Comparison of ENCODE assay signal across 17 cellular contexts in the genomic region with DNA sequence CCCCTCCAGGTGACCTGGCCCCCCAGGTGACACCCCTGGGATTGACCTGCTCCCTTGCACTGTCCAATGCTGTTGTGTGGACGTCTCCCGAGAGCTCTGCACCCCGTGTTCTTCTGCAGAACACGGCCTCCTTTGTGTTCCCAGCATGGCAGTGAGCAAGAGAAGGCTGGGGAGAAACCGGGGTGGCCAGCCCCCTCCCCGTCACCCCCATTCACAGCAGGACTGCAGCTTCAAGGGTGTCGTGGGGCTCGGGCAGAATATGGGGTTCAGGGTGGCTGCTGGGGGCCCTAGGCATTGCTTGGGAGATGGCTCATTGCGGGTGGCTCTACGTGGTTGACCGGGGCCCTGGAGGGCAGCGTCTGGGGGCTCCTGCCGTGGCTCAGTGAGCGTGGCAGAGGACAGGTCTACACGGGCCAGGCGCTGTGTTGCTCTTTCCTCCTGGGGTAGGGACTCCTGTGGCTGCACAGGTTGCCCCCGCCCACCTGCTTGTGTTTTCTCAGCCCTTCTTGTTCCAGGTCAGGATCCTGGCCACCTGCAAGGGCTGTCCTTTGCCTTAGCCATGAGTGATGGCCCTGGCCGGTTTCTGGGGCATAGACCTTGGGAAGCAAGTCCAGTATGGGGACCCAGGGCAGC. TPM values are rescaled to one million over a fixed set of nuclear protein-coding genes. Genes with fewer than 3 reads are reported as not detected.
A peak's percentile ranks its signal among the peaks of the same experiment; 100 is the strongest.
DNase-seq lines count a peak whose midpoint lies in the region; ATAC-seq and TF ChIP-seq lines count a peak whose summit lies in the region.
"Had no signal": no experiment of that assay in that cellular context is flagged by ENCODE, and none has a peak within 500 bp of the region (broad histone marks: within the 10 kb centered on the region; RNA-seq: fewer than 3 reads in every experiment).

No MANE protein-coding gene starts in this region.

- no peak for ATAC-seq in CD8-positive, alpha-beta T cell
- ATAC-seq in body of pancreas = no peak
- no peak for ATAC-seq in HG03095 (IDR thresholded peaks at IDR 0.05; ENCODE audit: unreplicated experiment)
- ATAC-seq: activated T-helper 17 cell treated with anti-CD3 and anti-CD28 coated beads, Interleukin-2, amount 50 U/mL, for 72 hours; gastroesophageal sphincter; stimulated activated naive B cell treated with anti-CD40 and anti-IgM and Interleukin-4, amounts not matched to agents 10 μg/mL and 1 μg/mL and 100 μg/mL, for 72 hours had no signal

- no peak overlapping the region for H2BK15ac ChIP-seq in mesendoderm (replicated peaks; ENCODE audit: low read depth)

- intact Hi-C loops in CD8-positive, alpha-beta T cell (cut with DNase I, micrococcal nuclease) = no loop called here
- intact Hi-C loops in body of pancreas (cut with DNase I) = no loop called here

- H2BK120ac ChIP-seq in mesendoderm (ENCODE audit: low read depth, low read length) = no peak overlapping the region

- H3K18ac ChIP-seq in mesendoderm (ENCODE audit: low read length) = peak overlapping the region; percentile 43

- H3K27ac ChIP-seq in BLaER1 = peak overlapping the region; percentile 81
- H3K27ac ChIP-seq in CD8-positive, alpha-beta T cell (ENCODE audit: low read depth, low read length) = no peak overlapping the region
- peak overlapping the region in 3 of 4 donors; percentile 60 to 68 (median 66) for H3K27ac ChIP-seq in body of pancreas
- no peak overlapping the region for H3K27ac ChIP-seq in mesendoderm (ENCODE audit: low read depth, low read length)
- H3K27ac ChIP-seq: lower lobe of right lung had no signal

- peaks cover 4% of the 10 kb centered on the region for H3K9me3 Mint-ChIP-seq in CD8-positive, alpha-beta T cell
- H3K9me3 Mint-ChIP-seq: activated T-helper 17 cell treated with anti-CD3 and anti-CD28 coated beads, Interleukin-2, amount 50 U/mL, for 72 hours had no signal

- peak overlapping the region; percentile 66 for H3K9ac ChIP-seq in BLaER1
- no peak overlapping the region for H3K9ac ChIP-seq in mesendoderm (ENCODE audit: low read length)
- H3K9ac ChIP-seq: SK-N-SH had no signal

- H2AK5ac ChIP-seq in mesendoderm (ENCODE audit: low read length) = no peak overlapping the region

- DNase-seq in CD8-positive, alpha-beta T cell = no peak
- DNase-seq in body of pancreas (peak in 2 of 4 donors; percentile 43 to 59), mesendoderm (no peak), cerebellar nuclear complex (lab: John Stamatoyannopoulos, UW) (no peak), inferior parietal cortex (ENCODE audit: extremely low spot score) (no peak)
- DNase-seq: activated CD4-positive, alpha-beta memory T cell treated with anti-CD3 and anti-CD28 coated beads for 36 hours; activated CD4-positive, CD25-positive, alpha-beta regulatory T cell treated with anti-CD3 and anti-CD28 coated beads, Interleukin-2, amount 50 U/mL, for 72 hours; activated CD8-positive, alpha-beta memory T cell treated with anti-CD3 and anti-CD28 coated beads, Interleukin-2, amount 50 U/mL, for 48 hours; activated naive CD4-positive, alpha-beta T cell treated with anti-CD3 and anti-CD28 coated beads, Interleukin-2, amount 50 U/mL, for 16 hours; lower lobe of right lung; stimulated activated naive B cell treated with anti-CD40 and anti-IgM and Interleukin-4, amounts not matched to agents 10 μg/mL and 1 μg/mL and 100 μg/mL, for 72 hours had no signal

- H3K27me3 ChIP-seq in BLaER1 (no peaks in the 10 kb centered on the region), body of pancreas (no peaks in the 10 kb centered on the region), mesendoderm (ENCODE audit: insufficient read depth, low read length, poor library complexity) (no peaks in the 10 kb centered on the region)
- H3K27me3 ChIP-seq in CD8-positive, alpha-beta T cell (ENCODE audit: insufficient read depth, low read length) = no peaks in the 10 kb centered on the region
- H3K27me3 ChIP-seq: gastroesophageal sphincter had no signal

- H3K36me3 Mint-ChIP-seq in CD8-positive, alpha-beta T cell = peaks cover 39% of the 10 kb centered on the region

- H3K56ac ChIP-seq in mesendoderm (ENCODE audit: low read length) = peak overlapping the region; percentile 20

- H3K4me1 Mint-ChIP-seq in CD8-positive, alpha-beta T cell (ENCODE audit: low read depth) = peaks cover 68% of the 10 kb centered on the region

- peak overlapping the region; percentile 99 for H3K4me2 ChIP-seq in BLaER1
- no peak overlapping the region for H3K4me2 ChIP-seq in mesendoderm (ENCODE audit: low read length)
- H3K4me2 ChIP-seq: SK-N-SH had no signal

- H3K4me1 ChIP-seq in BLaER1 (peaks cover 94% of the 10 kb centered on the region), body of pancreas (peaks cover 82% of the 10 kb centered on the region), mesendoderm (ENCODE audit: control insufficient read depth, low read depth, low read length) (peaks cover 5% of the 10 kb centered on the region)
- peaks cover 66% of the 10 kb centered on the region for H3K4me1 ChIP-seq in CD8-positive, alpha-beta T cell (ENCODE audit: insufficient read depth, low read length)

- no peak for TF ChIP-seq CTCF in CD8-positive, alpha-beta T cell (IDR thresholded peaks at IDR 0.05)
- TF ChIP-seq CTCF in body of pancreas (IDR thresholded peaks at IDR 0.05) = no peak

- H4K8ac ChIP-seq in mesendoderm (ENCODE audit: low read depth, low read length) = no peak overlapping the region

- H3K4ac ChIP-seq in mesendoderm (ENCODE audit: low read depth, low read length) = no peak overlapping the region

- no peak overlapping the region for H4K5ac ChIP-seq in mesendoderm (ENCODE audit: low read length)

- H3K9me3 ChIP-seq in BLaER1 (peaks cover 14% of the 10 kb centered on the region), body of pancreas (no peaks in the 10 kb centered on the region)
- H3K9me3 ChIP-seq in CD8-positive, alpha-beta T cell (ENCODE audit: low read length) = no peaks in the 10 kb centered on the region
- H3K9me3 ChIP-seq: lower lobe of right lung, SK-N-SH had no signal

- H3K23ac ChIP-seq in mesendoderm (ENCODE audit: low read length) = no peak overlapping the region

- CTCF ChIA-PET in CD8-positive, alpha-beta T cell (lab: Charles Lee) = interaction anchor here (3.2 kb wide), 1 partner anchor 10 kb away, joined by 18 read pairs; no protein-coding TSS in a partner anchor

- H2BK5ac ChIP-seq in mesendoderm (ENCODE audit: low read length) = no peak overlapping the region

- no peak overlapping the region for H3K4me3 Mint-ChIP-seq in CD8-positive, alpha-beta T cell
- H3K4me3 Mint-ChIP-seq: activated CD4-positive, alpha-beta memory T cell treated with anti-CD3 and anti-CD28 coated beads for 36 hours; activated T-helper 17 cell treated with anti-CD3 and anti-CD28 coated beads, Interleukin-2, amount 50 U/mL, for 72 hours; T-helper 1 cell treated with Interleukin-12 subunit alpha and Interleukin-12 subunit beta and Interleukin-4 antibody, amounts not matched to agents 30 μg/mL and 1 μg/mL, for 36 hours had no signal

- H3K36me3 ChIP-seq in BLaER1 (peaks cover 64% of the 10 kb centered on the region), body of pancreas (replicated peaks in 1 of 2; ENCODE audit: insufficient read depth in 1 of 2, low read depth in 2 of 2) (no peaks in the 10 kb centered on the region), mesendoderm (ENCODE audit: control insufficient read depth, insufficient read depth, low read length) (no peaks in the 10 kb centered on the region)
- peaks cover 2% of the 10 kb centered on the region for H3K36me3 ChIP-seq in CD8-positive, alpha-beta T cell (ENCODE audit: insufficient read depth, low read length)
- H3K36me3 ChIP-seq: gastroesophageal sphincter had no signal

- H3K79me2 ChIP-seq in mesendoderm (ENCODE audit: control insufficient read depth, insufficient read depth, low read length) = peaks cover 79% of the 10 kb centered on the region

- peak overlapping the region; percentile 27 for H3K27ac Mint-ChIP-seq in CD8-positive, alpha-beta T cell
- H3K27ac Mint-ChIP-seq: activated CD4-positive, alpha-beta memory T cell treated with anti-CD3 and anti-CD28 coated beads for 36 hours; activated T-helper 17 cell treated with anti-CD3 and anti-CD28 coated beads, Interleukin-2, amount 50 U/mL, for 72 hours; T-helper 1 cell treated with Interleukin-12 subunit alpha and Interleukin-12 subunit beta and Interleukin-4 antibody, amounts not matched to agents 30 μg/mL and 1 μg/mL, for 36 hours had no signal

- peaks cover 40% of the 10 kb centered on the region for H3K79me1 ChIP-seq in mesendoderm (ENCODE audit: low read length)

- TF ChIP-seq POLR2A in body of pancreas (IDR thresholded peaks at IDR 0.05) = no peak

- peaks cover 100% of the 10 kb centered on the region for H4K20me1 ChIP-seq in BLaER1

- H3K27me3 Mint-ChIP-seq in CD8-positive, alpha-beta T cell (ENCODE audit: low read depth) = no peaks in the 10 kb centered on the region
- H3K27me3 Mint-ChIP-seq: activated CD4-positive, alpha-beta memory T cell treated with anti-CD3 and anti-CD28 coated beads for 36 hours; activated T-helper 17 cell treated with anti-CD3 and anti-CD28 coated beads, Interleukin-2, amount 50 U/mL, for 72 hours; stimulated activated naive B cell treated with anti-CD40 and anti-IgM and Interleukin-4, amounts not matched to agents 10 μg/mL and 1 μg/mL and 100 μg/mL, for 72 hours had no signal

- no peak overlapping the region for H3K4me3 ChIP-seq in BLaER1
- H3K4me3 ChIP-seq in CD8-positive, alpha-beta T cell (ENCODE audit: low read depth, low read length) = no peak overlapping the region
- no peak overlapping the region for H3K4me3 ChIP-seq in body of pancreas
- no peak overlapping the region for H3K4me3 ChIP-seq in mesendoderm (ENCODE audit: low read length)
- H3K4me3 ChIP-seq: gastroesophageal sphincter, lower lobe of right lung had no signal

- 68 to 71% methylated on average over 12 to 18 of the region's 18 CpGs for whole genome bisulfite sequencing in body of pancreas, 2 donors
- WGBS in mesendoderm (ENCODE audit: extremely low coverage, insufficient coverage, low lambda C conversion rate) = no CpG with 5 or more reads among the region's 18 CpGs

- POLR2A ChIA-PET in CD8-positive, alpha-beta T cell (lab: Charles Lee) = no interaction called here

RNA-seq across cellular contexts. Expression of gene GSE1, which starts 12.5 kb away (rescaled TPM):
- total RNA-seq in CD8-positive, alpha-beta T cell = 10 to 100 TPM; 67.8 to 72.1 TPM
- 100 to 1,000 TPM in 1 of 2 donors, 10 to 100 TPM in 1; 76.5 to 221 TPM for total RNA-seq in body of pancreas
- polyA plus RNA-seq in mesendoderm (2013, experiment 1 of 2) = 16.7 TPM
- 17.3 TPM for polyA plus RNA-seq in mesendoderm (2013, experiment 2 of 2)

Comparison
In these comparisons a context has a peak if more than half of its experiments do, and no peak if none do; other contexts are left out.
1. H3K27ac ChIP-seq: peak in BLaER1 (single experiment) and body of pancreas (3 of 4); none in CD8-positive, alpha-beta T cell (single experiment) and mesendoderm (single experiment).